ENCODE assay signal across 21 cellular contexts in the genomic region with DNA sequence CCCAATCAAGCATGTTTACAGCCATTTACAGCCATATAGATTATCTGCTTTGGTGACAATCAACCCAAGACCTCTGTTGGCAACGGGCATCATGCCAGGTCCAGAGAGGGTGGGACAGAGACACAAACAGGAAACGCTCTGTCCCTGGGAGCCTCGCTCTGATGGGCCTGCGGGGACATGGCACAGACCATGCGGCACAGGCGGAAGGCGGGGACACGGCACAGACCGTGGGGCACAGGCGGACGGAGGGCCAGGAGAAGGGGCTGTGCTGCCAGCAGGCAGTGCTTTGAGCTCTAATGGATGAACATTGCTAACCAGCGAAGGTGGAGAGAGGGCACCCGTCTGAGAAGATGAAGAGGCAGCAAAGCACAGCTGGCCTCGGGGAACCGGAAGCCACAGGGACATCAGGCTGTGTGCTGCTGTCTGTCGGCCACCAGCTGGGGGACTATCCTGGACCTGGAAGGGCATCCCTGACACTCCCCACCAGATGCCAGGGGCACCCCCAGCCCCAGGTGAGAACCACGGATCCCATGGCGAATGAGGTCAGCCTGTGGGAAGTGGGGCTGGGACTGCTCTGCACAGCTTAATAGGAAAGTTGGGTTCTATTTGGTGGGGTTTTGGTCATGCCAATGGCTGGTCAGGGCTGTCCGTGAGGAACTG.
A peak's percentile ranks its signal among the peaks of the same experiment; 100 is the strongest.
DNase-seq lines count a peak whose midpoint lies in the region; ATAC-seq and TF ChIP-seq lines count a peak whose summit lies in the region.
"Had no signal": no experiment of that assay in that cellular context is flagged by ENCODE, and none has a peak within 500 bp of the region (broad histone marks: within the 10 kb centered on the region; RNA-seq: fewer than 3 reads in every experiment).

No MANE protein-coding gene starts in this region.

- intact Hi-C loops in mucosa of descending colon (cut with DNase I, micrococcal nuclease) (no loop called here), CD14-positive monocyte (cut with micrococcal nuclease) (no loop called here)

- H4K20me1 ChIP-seq in SK-N-SH (ENCODE audit: insufficient read depth), result peaks cover 77% of the 10 kb centered on the region

- no peaks in the 10 kb centered on the region for H3F3A ChIP-seq in SK-N-SH (replicated peaks; ENCODE audit: insufficient read depth)

- no peaks in the 10 kb centered on the region for H3K4me1 Mint-ChIP-seq in CD14-positive monocyte
- H3K4me1 Mint-ChIP-seq: activated naive CD8-positive, alpha-beta T cell treated with anti-CD3 and anti-CD28 coated beads, Interleukin-2, amount 50 U/mL, for 24 hours had no signal

- TF ChIP-seq RAD21 in SK-N-SH (IDR thresholded peaks at IDR 0.05; ENCODE audit: low read length), result no peak

- H3K27me3 Mint-ChIP-seq in CD14-positive monocyte (ENCODE audit: low read depth in 3 of 3), result peaks cover 40 to 63% (median 45%) of the 10 kb centered on the region in 3 donors

- DNase-seq in SK-N-SH (peak; percentile 69), anterior cingulate cortex (lab: John Stamatoyannopoulos, UW) (peak in 43 of 58 donors; percentile 29 to 89 (median 63)), mucosa of descending colon (peak in 2 of 3 donors; percentile 40 to 52), NCI-H1694 (lab: John Stamatoyannopoulos, UW) (no peak), CD14-positive monocyte (ENCODE audit: low spot score) (no peak), MG63 (no peak)
- DNase-seq: activated CD4-positive, alpha-beta memory T cell treated with anti-CD3 and anti-CD28 coated beads for 36 hours; activated naive CD8-positive, alpha-beta T cell treated with anti-CD3 and anti-CD28 coated beads, Interleukin-2, amount 50 U/mL, for 24 hours; CD4-positive, CD25-positive, alpha-beta regulatory T cell; DMS79; H7; heart right ventricle; NCI-H774; stimulated activated CD4-positive, alpha-beta T cell treated with anti-CD3 and anti-CD28 coated beads, Interleukin-4, amount 100 ng/mL, for 24 hours; SW 1271; testis had no signal

- H3K27me3 ChIP-seq in SK-N-SH (ENCODE audit: insufficient read depth), result no peaks in the 10 kb centered on the region
- no peaks in the 10 kb centered on the region for H3K27me3 ChIP-seq in MG63
- H3K27me3 ChIP-seq: cardiac muscle cell, heart right ventricle, testis had no signal

- no peak overlapping the region for H3K4me3 ChIP-seq in SK-N-SH (ENCODE audit: low read depth in 2 of 2, low read length in 1 of 2)
- no peak overlapping the region for H3K4me3 ChIP-seq in mucosa of descending colon
- no peak overlapping the region for H3K4me3 ChIP-seq in MG63
- H3K4me3 ChIP-seq: cardiac muscle cell, heart right ventricle, K562, testis had no signal

- peak overlapping the region in 1 of 2 experiments; percentile 31; a peak in 1 of 4 replicates for H3K27ac ChIP-seq in SK-N-SH (ENCODE audit: low read depth in 2 of 2, low read length in 1 of 2)
- peak overlapping the region; percentile 99 for H3K27ac ChIP-seq in temporal lobe (ENCODE audit: low read depth, low read length)
- H3K27ac ChIP-seq: cardiac muscle cell, heart right ventricle, testis, VCaP had no signal

- H3K79me2 ChIP-seq in SK-N-SH (ENCODE audit: insufficient read depth), result peaks cover 80% of the 10 kb centered on the region

- H3K9ac ChIP-seq in SK-N-SH, result no peak overlapping the region

- CTCF ChIA-PET in SK-N-SH (lab: Yijun Ruan, JAX), result no interaction called here

- ATAC-seq in SK-N-SH treated with all-trans-retinoic acid at 6 μM for 48 hours (no peak), mucosa of descending colon (no peak)
- ATAC-seq: heart right ventricle, K562 had no signal

- H3K9me3 Mint-ChIP-seq in CD14-positive monocyte, result peaks cover 0 to 10% (median 4%) of the 10 kb centered on the region in 7 donors
- H3K9me3 Mint-ChIP-seq: activated CD4-positive, alpha-beta memory T cell treated with anti-CD3 and anti-CD28 coated beads for 36 hours; activated naive CD8-positive, alpha-beta T cell treated with anti-CD3 and anti-CD28 coated beads, Interleukin-2, amount 50 U/mL, for 24 hours had no signal

- H3K36me3 ChIP-seq in SK-N-SH (replicated peaks in 1 of 2; ENCODE audit: control insufficient read depth in 1 of 2, insufficient read depth in 2 of 2, low read length in 1 of 2) (no peaks in the 10 kb centered on the region), mucosa of descending colon (ENCODE audit: low read depth) (no peaks in the 10 kb centered on the region), MG63 (no peaks in the 10 kb centered on the region)
- H3K36me3 ChIP-seq: cardiac muscle cell had no signal

- POLR2A ChIA-PET in SK-N-SH (lab: Yijun Ruan, JAX), result no interaction called here

- no peak overlapping the region for H3K4me2 ChIP-seq in SK-N-SH

- H3K9me3 ChIP-seq in SK-N-SH (no peaks in the 10 kb centered on the region), mucosa of descending colon (no peaks in the 10 kb centered on the region), MG63 (no peaks in the 10 kb centered on the region)
- H3K9me3 ChIP-seq: heart right ventricle, testis had no signal

- TF ChIP-seq CTCF in SK-N-SH (IDR thresholded peaks at IDR 0.05) (no peak), mucosa of descending colon (IDR thresholded peaks at IDR 0.05) (no peak), CD14-positive monocyte (IDR thresholded peaks at IDR 0.05) (no peak)

- no peak overlapping the region for H2AFZ ChIP-seq in SK-N-SH (ENCODE audit: low read depth)

- H3K4me3 Mint-ChIP-seq in CD14-positive monocyte, result peak overlapping the region in 1 of 2 donors; percentile 54
- H3K4me3 Mint-ChIP-seq: activated CD4-positive, alpha-beta memory T cell treated with anti-CD3 and anti-CD28 coated beads for 36 hours; activated naive CD8-positive, alpha-beta T cell treated with anti-CD3 and anti-CD28 coated beads, Interleukin-2, amount 50 U/mL, for 24 hours; CD4-positive, CD25-positive, alpha-beta regulatory T cell had no signal

- no peak overlapping the region for H3K27ac Mint-ChIP-seq in CD14-positive monocyte
- H3K27ac Mint-ChIP-seq: activated CD4-positive, alpha-beta memory T cell treated with anti-CD3 and anti-CD28 coated beads for 36 hours; activated naive CD8-positive, alpha-beta T cell treated with anti-CD3 and anti-CD28 coated beads, Interleukin-2, amount 50 U/mL, for 24 hours; CD4-positive, CD25-positive, alpha-beta regulatory T cell had no signal

- peaks cover 13 to 41% of the 10 kb centered on the region in 2 experiments; a peak in 3 of 4 replicates for H3K4me1 ChIP-seq in SK-N-SH (ENCODE audit: control insufficient read depth in 1 of 2, insufficient read depth in 2 of 2, low read depth in 1 of 2, low read length in 1 of 2)
- H3K4me1 ChIP-seq in mucosa of descending colon (ENCODE audit: low read depth), result no peaks in the 10 kb centered on the region

- TF ChIP-seq EP300 in SK-N-SH (IDR thresholded peaks at IDR 0.05; ENCODE audit: borderline replicate concordance in 1 of 2, low read depth in 1 of 2, low read length in 1 of 2), result no peak

- no peaks in the 10 kb centered on the region for H3K9me2 ChIP-seq in SK-N-SH

- 96% methylated on average over 19 of the region's 19 CpGs for WGBS in SK-N-SH (ENCODE audit: low lambda C conversion rate)

- no peaks in the 10 kb centered on the region for H3K36me3 Mint-ChIP-seq in CD14-positive monocyte
- H3K36me3 Mint-ChIP-seq: activated CD4-positive, alpha-beta memory T cell treated with anti-CD3 and anti-CD28 coated beads for 36 hours; CD4-positive, CD25-positive, alpha-beta regulatory T cell had no signal

TF ChIP-seq in SK-N-SH, 30 proteins besides CTCF, POLR2A, EP300 and RAD21:
- TF ChIP-seq, protein P1, sequence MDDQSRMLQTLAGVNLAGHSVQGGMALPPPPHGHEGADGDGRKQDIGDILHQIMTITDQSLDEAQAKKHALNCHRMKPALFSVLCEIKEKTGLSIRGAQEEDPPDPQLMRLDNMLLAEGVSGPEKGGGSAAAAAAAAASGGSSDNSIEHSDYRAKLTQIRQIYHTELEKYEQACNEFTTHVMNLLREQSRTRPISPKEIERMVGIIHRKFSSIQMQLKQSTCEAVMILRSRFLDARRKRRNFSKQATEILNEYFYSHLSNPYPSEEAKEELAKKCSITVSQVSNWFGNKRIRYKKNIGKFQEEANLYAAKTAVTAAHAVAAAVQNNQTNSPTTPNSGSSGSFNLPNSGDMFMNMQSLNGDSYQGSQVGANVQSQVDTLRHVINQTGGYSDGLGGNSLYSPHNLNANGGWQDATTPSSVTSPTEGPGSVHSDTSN (IDR thresholded peaks at IDR 0.05), result no peak
- TF ChIP-seq FOSL2 (IDR thresholded peaks at IDR 0.05; ENCODE audit: borderline replicate concordance, low read depth) (no peak), CHD2 (IDR thresholded peaks at IDR 0.05; ENCODE audit: low read length, partially characterized antibody) (no peak)
- TF ChIP-seq, protein P2, sequence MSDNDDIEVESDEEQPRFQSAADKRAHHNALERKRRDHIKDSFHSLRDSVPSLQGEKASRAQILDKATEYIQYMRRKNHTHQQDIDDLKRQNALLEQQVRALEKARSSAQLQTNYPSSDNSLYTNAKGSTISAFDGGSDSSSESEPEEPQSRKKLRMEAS (IDR thresholded peaks at IDR 0.05; ENCODE audit: low read depth), result no peak

TF ChIP-seq in SK-N-SH treated with all-trans-retinoic acid at 6 μM for 48 hours, 23 proteins besides CTCF, POLR2A, EP300 and RAD21 (continues in another document):
- TF ChIP-seq ARNTL (CRISPR knock-in tag; IDR thresholded peaks at IDR 0.05; ENCODE audit: borderline replicate concordance, low read depth) (no peak), ISL1 (CRISPR knock-in tag; IDR thresholded peaks at IDR 0.05) (no peak), ESRRG (CRISPR knock-in tag; IDR thresholded peaks at IDR 0.05) (no peak), ZNF8 (CRISPR knock-in tag; IDR thresholded peaks at IDR 0.05) (no peak)
- TF ChIP-seq, protein P3, sequence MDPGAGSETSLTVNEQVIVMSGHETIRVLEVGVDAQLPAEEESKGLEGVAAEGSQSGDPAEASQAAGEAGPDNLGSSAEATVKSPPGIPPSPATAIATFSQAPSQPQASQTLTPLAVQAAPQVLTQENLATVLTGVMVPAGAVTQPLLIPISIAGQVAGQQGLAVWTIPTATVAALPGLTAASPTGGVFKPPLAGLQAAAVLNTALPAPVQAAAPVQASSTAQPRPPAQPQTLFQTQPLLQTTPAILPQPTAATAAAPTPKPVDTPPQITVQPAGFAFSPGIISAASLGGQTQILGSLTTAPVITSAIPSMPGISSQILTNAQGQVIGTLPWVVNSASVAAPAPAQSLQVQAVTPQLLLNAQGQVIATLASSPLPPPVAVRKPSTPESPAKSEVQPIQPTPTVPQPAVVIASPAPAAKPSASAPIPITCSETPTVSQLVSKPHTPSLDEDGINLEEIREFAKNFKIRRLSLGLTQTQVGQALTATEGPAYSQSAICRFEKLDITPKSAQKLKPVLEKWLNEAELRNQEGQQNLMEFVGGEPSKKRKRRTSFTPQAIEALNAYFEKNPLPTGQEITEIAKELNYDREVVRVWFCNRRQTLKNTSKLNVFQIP (CRISPR knock-in tag; IDR thresholded peaks at IDR 0.05; ENCODE audit: borderline replicate concordance, low read depth), result no peak

Comparison
In these comparisons a context has a peak if more than half of its experiments do, and no peak if none do; other contexts are left out.
1. DNase-seq: peak in SK-N-SH (single experiment), anterior cingulate cortex (43 of 58) and mucosa of descending colon (2 of 3); none in NCI-H1694 (single experiment), CD14-positive monocyte (single experiment) and MG63 (single experiment).